ENCODE assay signal across 17 cellular contexts in the genomic region with DNA sequence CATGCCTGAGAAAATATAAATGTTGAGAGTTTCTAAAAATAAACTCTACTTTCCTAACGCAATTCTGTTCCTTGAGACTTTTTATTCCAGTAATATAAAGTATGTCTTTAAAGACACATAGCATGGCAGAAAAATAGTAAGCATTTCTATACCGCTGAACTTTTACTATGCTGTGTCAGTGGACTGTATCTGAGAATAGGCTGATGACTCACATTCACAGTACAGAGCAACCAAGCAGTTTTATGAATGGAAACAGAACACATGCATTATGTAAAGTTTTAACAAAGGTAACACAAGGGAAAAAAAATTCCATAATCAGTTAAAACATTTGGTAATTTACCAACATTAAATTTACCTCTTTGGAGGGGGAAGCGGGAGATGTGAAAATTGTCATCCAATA. TPM values are rescaled to one million over a fixed set of nuclear protein-coding genes. Genes with fewer than 3 reads are reported as not detected.
DNase-seq lines count a peak whose midpoint lies in the region; ATAC-seq and TF ChIP-seq lines count a peak whose summit lies in the region.
"Had no signal": no experiment of that assay in that cellular context is flagged by ENCODE, and none has a peak within 500 bp of the region (broad histone marks: within the 10 kb centered on the region; RNA-seq: fewer than 3 reads in every experiment).

No MANE protein-coding gene starts in this region.

- no peaks in the 10 kb centered on the region for H3K27me3 Mint-ChIP-seq in activated T-cell treated with anti-CD3 and anti-CD28 coated beads, Interleukin-2, amount 50 U/mL, for 72 hours (ENCODE audit: low read depth)
- no peaks in the 10 kb centered on the region for H3K27me3 Mint-ChIP-seq in activated T-cell treated with anti-CD3 and anti-CD28 coated beads, Interleukin-2, amount 50 U/mL, for 4 hours (ENCODE audit: low read depth)
- no peaks in the 10 kb centered on the region for H3K27me3 Mint-ChIP-seq in stimulated activated naive B cell treated with anti-CD40 and anti-IgM and Interleukin-4, amounts not matched to agents 10 μg/mL and 1 μg/mL and 100 μg/mL, for 72 hours
- no peaks in the 10 kb centered on the region for H3K27me3 Mint-ChIP-seq in T-helper 17 cell
- H3K27me3 Mint-ChIP-seq in activated CD4-positive, alpha-beta memory T cell treated with anti-CD3 and anti-CD28 coated beads, Interleukin-2, amount 10 ng/mL, durations not matched to agents 7 days and 5 days, result no peaks in the 10 kb centered on the region
- H3K27me3 Mint-ChIP-seq: stimulated activated naive CD8-positive, alpha-beta T cell treated with anti-CD3 and anti-CD28 coated beads, Interleukin-15, Interleukin-2, amounts not matched to agents 100 ng/mL and 50 ng/mL, for 24 hours had no signal

- H3K36me3 Mint-ChIP-seq in activated T-cell treated with anti-CD3 and anti-CD28 coated beads, Interleukin-2, amount 50 U/mL, for 72 hours (ENCODE audit: insufficient read depth in 2 of 2), result peaks cover 1 to 2% of the 10 kb centered on the region in 2 donors
- H3K36me3 Mint-ChIP-seq in activated T-cell treated with anti-CD3 and anti-CD28 coated beads, Interleukin-2, amount 50 U/mL, for 4 hours (ENCODE audit: insufficient read depth), result peaks cover 18% of the 10 kb centered on the region
- H3K36me3 Mint-ChIP-seq in stimulated activated naive B cell treated with anti-CD40 and anti-IgM and Interleukin-4, amounts not matched to agents 10 μg/mL and 1 μg/mL and 100 μg/mL, for 72 hours, result peaks cover 5 to 9% of the 10 kb centered on the region in 2 donors
- peaks cover 4% of the 10 kb centered on the region for H3K36me3 Mint-ChIP-seq in T-helper 17 cell (ENCODE audit: low read depth)
- H3K36me3 Mint-ChIP-seq in activated CD4-positive, alpha-beta memory T cell treated with anti-CD3 and anti-CD28 coated beads, Interleukin-2, amount 10 ng/mL, durations not matched to agents 7 days and 5 days (ENCODE audit: low read depth), result peaks cover 12% of the 10 kb centered on the region
- H3K36me3 Mint-ChIP-seq: activated naive CD4-positive, alpha-beta T cell treated with anti-CD3 and anti-CD28 coated beads, Interleukin-2, amount 50 U/mL, for 72 hours had no signal

- H3K9me3 ChIP-seq in T-helper 17 cell (ENCODE audit: control insufficient read depth, low read length, poor library complexity, severe bottlenecking), result no peaks in the 10 kb centered on the region
- H3K9me3 ChIP-seq: Caco-2, gastroesophageal sphincter had no signal

- H3K4me3 ChIP-seq in fibroblast of the aortic adventitia (ENCODE audit: low read depth, low read length), result no peak overlapping the region
- H3K4me3 ChIP-seq: coronary artery, gastroesophageal sphincter, skin epidermis had no signal

- ATAC-seq in activated T-cell treated with anti-CD3 and anti-CD28 coated beads, Interleukin-2, amount 50 U/mL, for 72 hours (replicated peaks in 1 of 2), result no peak
- ATAC-seq in activated T-cell treated with anti-CD3 and anti-CD28 coated beads, Interleukin-2, amount 50 U/mL, for 4 hours, result no peak
- ATAC-seq in stimulated activated naive B cell treated with anti-CD40 and anti-IgM and Interleukin-4, amounts not matched to agents 10 μg/mL and 1 μg/mL and 100 μg/mL, for 72 hours (replicated peaks), result peak; percentile 42 to 54
- ATAC-seq in T-helper 17 cell, result no peak
- no peak for ATAC-seq in HG02852 (IDR thresholded peaks at IDR 0.05; ENCODE audit: unreplicated experiment)
- ATAC-seq: gastroesophageal sphincter had no signal

- TF ChIP-seq CTCF in fibroblast of the aortic adventitia (IDR thresholded peaks at IDR 0.05; ENCODE audit: insufficient read depth, low read length), result no peak

- H3K4me3 Mint-ChIP-seq in activated T-cell treated with anti-CD3 and anti-CD28 coated beads, Interleukin-2, amount 50 U/mL, for 72 hours, result peak overlapping the region in 1 of 2 donors; percentile 34
- no peak overlapping the region for H3K4me3 Mint-ChIP-seq in activated T-cell treated with anti-CD3 and anti-CD28 coated beads, Interleukin-2, amount 50 U/mL, for 4 hours
- H3K4me3 Mint-ChIP-seq in stimulated activated naive B cell treated with anti-CD40 and anti-IgM and Interleukin-4, amounts not matched to agents 10 μg/mL and 1 μg/mL and 100 μg/mL, for 72 hours, result no peak overlapping the region
- H3K4me3 Mint-ChIP-seq in T-helper 17 cell, result no peak overlapping the region
- H3K4me3 Mint-ChIP-seq in activated CD4-positive, alpha-beta memory T cell treated with anti-CD3 and anti-CD28 coated beads, Interleukin-2, amount 10 ng/mL, durations not matched to agents 7 days and 5 days, result no peak overlapping the region
- H3K4me3 Mint-ChIP-seq: mesothelial cell of epicardium; stimulated activated naive CD8-positive, alpha-beta T cell treated with anti-CD3 and anti-CD28 coated beads, Interleukin-15, Interleukin-2, amounts not matched to agents 100 ng/mL and 50 ng/mL, for 24 hours had no signal

- DNase-seq in activated T-cell treated with anti-CD3 and anti-CD28 coated beads, Interleukin-2, amount 50 U/mL, for 72 hours, result no peak
- DNase-seq in activated T-cell treated with anti-CD3 and anti-CD28 coated beads, Interleukin-2, amount 50 U/mL, for 4 hours, result no peak
- DNase-seq in amniotic epithelial cell (ENCODE audit: low read depth) (peak; percentile 37), fibroblast of the aortic adventitia (ENCODE audit: low read depth) (peak; percentile 30), T-helper 17 cell (no peak)
- no peak for DNase-seq in stimulated activated naive B cell treated with anti-CD40 and anti-IgM and Interleukin-4, amounts not matched to agents 10 μg/mL and 1 μg/mL and 100 μg/mL, for 72 hours
- no peak for DNase-seq in activated CD4-positive, alpha-beta memory T cell treated with anti-CD3 and anti-CD28 coated beads, Interleukin-2, amount 10 ng/mL, durations not matched to agents 7 days and 5 days
- DNase-seq: Caco-2, NCI-H1417, nucleus accumbens had no signal

- POLR2A ChIA-PET in activated CD4-positive, alpha-beta memory T cell treated with anti-CD3 and anti-CD28 coated beads, Interleukin-2, amount 10 ng/mL, durations not matched to agents 7 days and 5 days (lab: Charles Lee), result no interaction called here

- H3K9me3 Mint-ChIP-seq in activated T-cell treated with anti-CD3 and anti-CD28 coated beads, Interleukin-2, amount 50 U/mL, for 72 hours, result no peaks in the 10 kb centered on the region
- H3K9me3 Mint-ChIP-seq in activated T-cell treated with anti-CD3 and anti-CD28 coated beads, Interleukin-2, amount 50 U/mL, for 4 hours, result no peaks in the 10 kb centered on the region
- H3K9me3 Mint-ChIP-seq in stimulated activated naive B cell treated with anti-CD40 and anti-IgM and Interleukin-4, amounts not matched to agents 10 μg/mL and 1 μg/mL and 100 μg/mL, for 72 hours, result no peaks in the 10 kb centered on the region
- no peaks in the 10 kb centered on the region for H3K9me3 Mint-ChIP-seq in activated CD4-positive, alpha-beta memory T cell treated with anti-CD3 and anti-CD28 coated beads, Interleukin-2, amount 10 ng/mL, durations not matched to agents 7 days and 5 days
- H3K9me3 Mint-ChIP-seq: activated naive CD4-positive, alpha-beta T cell treated with anti-CD3 and anti-CD28 coated beads, Interleukin-2, amount 50 U/mL, for 72 hours; mesothelial cell of epicardium; stimulated activated naive CD8-positive, alpha-beta T cell treated with anti-CD3 and anti-CD28 coated beads, Interleukin-15, Interleukin-2, amounts not matched to agents 100 ng/mL and 50 ng/mL, for 24 hours had no signal

- H3K27ac Mint-ChIP-seq in activated T-cell treated with anti-CD3 and anti-CD28 coated beads, Interleukin-2, amount 50 U/mL, for 72 hours, result peak overlapping the region; percentile 89
- no peak overlapping the region for H3K27ac Mint-ChIP-seq in stimulated activated naive B cell treated with anti-CD40 and anti-IgM and Interleukin-4, amounts not matched to agents 10 μg/mL and 1 μg/mL and 100 μg/mL, for 72 hours
- no peak overlapping the region for H3K27ac Mint-ChIP-seq in T-helper 17 cell
- no peak overlapping the region for H3K27ac Mint-ChIP-seq in activated CD4-positive, alpha-beta memory T cell treated with anti-CD3 and anti-CD28 coated beads, Interleukin-2, amount 10 ng/mL, durations not matched to agents 7 days and 5 days
- H3K27ac Mint-ChIP-seq: activated naive CD4-positive, alpha-beta T cell treated with anti-CD3 and anti-CD28 coated beads, Interleukin-2, amount 50 U/mL, for 72 hours; mesothelial cell of epicardium; stimulated activated naive CD8-positive, alpha-beta T cell treated with anti-CD3 and anti-CD28 coated beads, Interleukin-15, Interleukin-2, amounts not matched to agents 100 ng/mL and 50 ng/mL, for 24 hours had no signal

- peaks cover 18% of the 10 kb centered on the region for H3K4me1 Mint-ChIP-seq in activated T-cell treated with anti-CD3 and anti-CD28 coated beads, Interleukin-2, amount 50 U/mL, for 72 hours (ENCODE audit: low read depth)
- H3K4me1 Mint-ChIP-seq in activated T-cell treated with anti-CD3 and anti-CD28 coated beads, Interleukin-2, amount 50 U/mL, for 4 hours (ENCODE audit: low read depth), result peaks cover 13% of the 10 kb centered on the region
- peaks cover 5 to 12% of the 10 kb centered on the region in 2 donors for H3K4me1 Mint-ChIP-seq in stimulated activated naive B cell treated with anti-CD40 and anti-IgM and Interleukin-4, amounts not matched to agents 10 μg/mL and 1 μg/mL and 100 μg/mL, for 72 hours
- peaks cover 9% of the 10 kb centered on the region for H3K4me1 Mint-ChIP-seq in T-helper 17 cell
- peaks cover 3% of the 10 kb centered on the region for H3K4me1 Mint-ChIP-seq in activated CD4-positive, alpha-beta memory T cell treated with anti-CD3 and anti-CD28 coated beads, Interleukin-2, amount 10 ng/mL, durations not matched to agents 7 days and 5 days

- CTCF ChIA-PET in activated CD4-positive, alpha-beta memory T cell treated with anti-CD3 and anti-CD28 coated beads, Interleukin-2, amount 10 ng/mL, durations not matched to agents 7 days and 5 days (lab: Charles Lee), result interaction anchor here (1.1 kb wide), 1 partner anchor 14 kb away, joined by 4 read pairs; no protein-coding TSS in a partner anchor

RNA-seq across cellular contexts. Expression of gene ZDHHC20, which starts 38.4 kb away (rescaled TPM):
- total RNA-seq in activated T-cell treated with anti-CD3 and anti-CD28 coated beads, Interleukin-2, amount 50 U/mL, for 72 hours, result 10 to 100 TPM; 44.1 to 58.5 TPM
- 10 to 100 TPM; 45.5 to 51.6 (median 48.9) TPM for total RNA-seq in activated T-cell treated with anti-CD3 and anti-CD28 coated beads, Interleukin-2, amount 50 U/mL, for 4 hours
- total RNA-seq in fibroblast of the aortic adventitia (ENCODE audit: low replicate concordance) (28.0 and 108 TPM in 2 replicates), T-helper 17 cell (10 to 100 TPM; 63.0 to 69.0 TPM)
- 100 to 1,000 TPM in 1 of 2 experiments, 10 to 100 TPM in 1; 92.0 to 103 TPM for total RNA-seq in activated CD4-positive, alpha-beta memory T cell treated with anti-CD3 and anti-CD28 coated beads, Interleukin-2, amount 10 ng/mL, durations not matched to agents 7 days and 5 days

Comparison
In these comparisons a context has a peak if more than half of its experiments do, and no peak if none do; other contexts are left out.
1. ATAC-seq: peak in stimulated activated naive B cell treated with anti-CD40 and anti-IgM and Interleukin-4, amounts not matched to agents 10 μg/mL and 1 μg/mL and 100 μg/mL, for 72 hours (2 of 2); none in activated T-cell treated with anti-CD3 and anti-CD28 coated beads, Interleukin-2, amount 50 U/mL, for 72 hours (0 of 2), activated T-cell treated with anti-CD3 and anti-CD28 coated beads, Interleukin-2, amount 50 U/mL, for 4 hours (0 of 2), T-helper 17 cell (single experiment) and HG02852 (single experiment).
2. DNase-seq: peak in amniotic epithelial cell (single experiment) and fibroblast of the aortic adventitia (single experiment); none in activated T-cell treated with anti-CD3 and anti-CD28 coated beads, Interleukin-2, amount 50 U/mL, for 72 hours (0 of 2), activated T-cell treated with anti-CD3 and anti-CD28 coated beads, Interleukin-2, amount 50 U/mL, for 4 hours (single experiment), stimulated activated naive B cell treated with anti-CD40 and anti-IgM and Interleukin-4, amounts not matched to agents 10 μg/mL and 1 μg/mL and 100 μg/mL, for 72 hours (single experiment), T-helper 17 cell (0 of 3) and activated CD4-positive, alpha-beta memory T cell treated with anti-CD3 and anti-CD28 coated beads, Interleukin-2, amount 10 ng/mL, durations not matched to agents 7 days and 5 days (single experiment).